Comparison of ENCODE assay signal across 23 cellular contexts in the genomic region with DNA sequence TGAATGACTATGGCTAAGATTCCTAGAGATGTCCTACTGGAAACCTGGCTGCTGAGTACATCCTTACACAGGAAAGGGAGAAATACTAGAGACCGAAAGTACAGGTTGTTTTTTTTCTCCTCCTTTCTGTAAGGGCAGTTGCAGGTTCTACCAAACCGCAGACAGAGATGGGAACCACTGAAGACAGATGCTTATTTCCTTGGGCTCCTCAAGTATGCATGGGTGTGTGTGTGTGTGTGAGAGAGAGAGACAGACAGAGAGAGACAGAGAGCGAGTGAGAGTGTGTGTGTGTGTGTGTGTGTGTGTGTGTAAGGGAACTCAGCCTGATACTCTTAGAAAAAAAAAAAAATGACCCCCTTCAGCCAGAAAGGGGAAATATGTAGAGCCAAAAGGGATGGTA. TPM values are rescaled to one million over a fixed set of nuclear protein-coding genes. Genes with fewer than 3 reads are reported as not detected.
DNase-seq lines count a peak whose midpoint lies in the region; ATAC-seq and TF ChIP-seq lines count a peak whose summit lies in the region.
"Had no signal": no experiment of that assay in that cellular context is flagged by ENCODE, and none has a peak within 500 bp of the region (broad histone marks: within the 10 kb centered on the region; RNA-seq: fewer than 3 reads in every experiment).

No MANE protein-coding gene starts in this region.

- H3K9me3 Mint-ChIP-seq in WTC11: no peaks in the 10 kb centered on the region
- H3K9me3 Mint-ChIP-seq in mesothelial cell of epicardium: peaks cover 6% of the 10 kb centered on the region
- H3K9me3 Mint-ChIP-seq in stimulated activated memory B cell treated with anti-CD40 and anti-IgM and Interleukin-4, amounts not matched to agents 10 μg/mL and 1 μg/mL and 100 μg/mL, for 72 hours: no peaks in the 10 kb centered on the region
- H3K9me3 Mint-ChIP-seq: HFFc6 had no signal

- no peaks in the 10 kb centered on the region for H3K27me3 ChIP-seq in cardiac muscle cell
- H3K27me3 ChIP-seq: BLaER1 treated with 17β-estradiol and CSF1 and Interleukin-3, amounts not matched to agents 10 nM and 100 nM; SJCRH30 had no signal

- no peak overlapping the region for H3K4me3 Mint-ChIP-seq in WTC11
- H3K4me3 Mint-ChIP-seq in mesothelial cell of epicardium: no peak overlapping the region
- H3K4me3 Mint-ChIP-seq in stimulated activated memory B cell treated with anti-CD40 and anti-IgM and Interleukin-4, amounts not matched to agents 10 μg/mL and 1 μg/mL and 100 μg/mL, for 72 hours: no peak overlapping the region
- H3K4me3 Mint-ChIP-seq: HFFc6 had no signal

- H3K27ac Mint-ChIP-seq in WTC11: peak overlapping the region; percentile 39; the same call in 1 of the 2 replicates
- peak overlapping the region; percentile 2 for H3K27ac Mint-ChIP-seq in mesothelial cell of epicardium
- peak overlapping the region; percentile 30 for H3K27ac Mint-ChIP-seq in stimulated activated memory B cell treated with anti-CD40 and anti-IgM and Interleukin-4, amounts not matched to agents 10 μg/mL and 1 μg/mL and 100 μg/mL, for 72 hours
- H3K27ac Mint-ChIP-seq: HFFc6 had no signal

- ATAC-seq in WTC11 (no peak), GM21576 (IDR thresholded peaks at IDR 0.05; ENCODE audit: unreplicated experiment) (no peak)
- ATAC-seq in stimulated activated memory B cell treated with anti-CD40 and anti-IgM and Interleukin-4, amounts not matched to agents 10 μg/mL and 1 μg/mL and 100 μg/mL, for 72 hours: no peak
- ATAC-seq: HepG2 had no signal

- no peak overlapping the region for H3K4me3 ChIP-seq in cardiac muscle cell
- H3K4me3 ChIP-seq: BLaER1 treated with 17β-estradiol and CSF1 and Interleukin-3, amounts not matched to agents 10 nM and 100 nM; SJCRH30 had no signal

- H3K4me1 Mint-ChIP-seq in WTC11 (no peaks in the 10 kb centered on the region), mesothelial cell of epicardium (no peaks in the 10 kb centered on the region)
- H3K4me1 Mint-ChIP-seq in stimulated activated memory B cell treated with anti-CD40 and anti-IgM and Interleukin-4, amounts not matched to agents 10 μg/mL and 1 μg/mL and 100 μg/mL, for 72 hours: peaks cover 11% of the 10 kb centered on the region

- no peaks in the 10 kb centered on the region for H3K36me3 ChIP-seq in cardiac muscle cell

- POLR2A ChIA-PET in WTC11 (lab: Charles Lee): no interaction called here
- POLR2A ChIA-PET in GM10248 (lab: Yijun Ruan, JAX): no interaction called here

- no peak for DNase-seq in cardiac muscle cell (ENCODE audit: low read depth in 1 of 2, low spot score in 1 of 2)
- no peak for DNase-seq in cardiac septum (ENCODE audit: low spot score)
- no peak for DNase-seq in WTC11 (ENCODE audit: low spot score)
- DNase-seq in mesothelial cell of epicardium (ENCODE audit: low spot score in 2 of 2, unreplicated experiment in 2 of 2): no peak
- no peak for DNase-seq in globus pallidus (ENCODE audit: low spot score)
- no peak for DNase-seq in GM10248 (ENCODE audit: extremely low spot score)
- DNase-seq: 8988T; Caco-2; CD4-positive, alpha-beta memory T cell; DMS 273 treated with DMSO at 0.1 percent for 48 hours; HFFc6; NCI-H1105 treated with DMSO at 0.1 percent for 48 hours; NCI-H2029 treated with DMSO at 0.1 percent for 48 hours; NCI-H226; NCI-H524; NCI-H774; SJCRH30 had no signal

- peak overlapping the region; percentile 40 for H3K27ac ChIP-seq in cardiac muscle cell
- H3K27ac ChIP-seq: BLaER1 treated with 17β-estradiol and CSF1 and Interleukin-3, amounts not matched to agents 10 nM and 100 nM; HL-60; KMS-11; SJCRH30 had no signal

- H3K36me3 Mint-ChIP-seq in WTC11 (no peaks in the 10 kb centered on the region), mesothelial cell of epicardium (peaks cover 18% of the 10 kb centered on the region)
- H3K36me3 Mint-ChIP-seq in stimulated activated memory B cell treated with anti-CD40 and anti-IgM and Interleukin-4, amounts not matched to agents 10 μg/mL and 1 μg/mL and 100 μg/mL, for 72 hours: peaks cover 21% of the 10 kb centered on the region

- intact Hi-C loops in cardiac septum (cut with DNase I): no loop called here

- H3K4me1 ChIP-seq in cardiac muscle cell (ENCODE audit: low read depth): no peaks in the 10 kb centered on the region
- H3K4me1 ChIP-seq: BLaER1 treated with 17β-estradiol and CSF1 and Interleukin-3, amounts not matched to agents 10 nM and 100 nM; Caco-2; SJCRH30 had no signal

- no peaks in the 10 kb centered on the region for H3K27me3 Mint-ChIP-seq in WTC11 (ENCODE audit: low read depth)
- no peaks in the 10 kb centered on the region for H3K27me3 Mint-ChIP-seq in mesothelial cell of epicardium (ENCODE audit: low read depth)
- no peaks in the 10 kb centered on the region for H3K27me3 Mint-ChIP-seq in stimulated activated memory B cell treated with anti-CD40 and anti-IgM and Interleukin-4, amounts not matched to agents 10 μg/mL and 1 μg/mL and 100 μg/mL, for 72 hours
- H3K27me3 Mint-ChIP-seq: CD4-positive, alpha-beta memory T cell had no signal

- CTCF ChIA-PET in WTC11 (lab: Charles Lee) (interaction anchor here (2.1 kb wide), 1 partner anchor 169 kb away, joined by 8 read pairs; no protein-coding TSS in a partner anchor), GM10248 (lab: Yijun Ruan, JAX) (interaction anchor here (0.6 kb wide), 1 partner anchor 113 kb away, joined by 3 read pairs; no protein-coding TSS in a partner anchor)

- TF ChIP-seq CTCF in cardiac muscle cell (IDR thresholded peaks at IDR 0.05; ENCODE audit: low read depth, low read length) (no peak), WTC11 (IDR thresholded peaks at IDR 0.05) (no peak), mesothelial cell of epicardium (IDR thresholded peaks at IDR 0.05; ENCODE audit: unreplicated experiment) (no peak), GM10248 (IDR thresholded peaks at IDR 0.05; ENCODE audit: control extremely low read depth, extremely low read depth, low read depth, missing control alignments) (no peak)

- no peaks in the 10 kb centered on the region for H3K9me3 ChIP-seq in cardiac muscle cell (ENCODE audit: low read depth)
- H3K9me3 ChIP-seq: SJCRH30 had no signal

TF ChIP-seq in WTC11, 78 proteins besides CTCF, POLR2A, EP300 and RAD21 (continues in another document):
- TF ChIP-seq, protein P1, sequence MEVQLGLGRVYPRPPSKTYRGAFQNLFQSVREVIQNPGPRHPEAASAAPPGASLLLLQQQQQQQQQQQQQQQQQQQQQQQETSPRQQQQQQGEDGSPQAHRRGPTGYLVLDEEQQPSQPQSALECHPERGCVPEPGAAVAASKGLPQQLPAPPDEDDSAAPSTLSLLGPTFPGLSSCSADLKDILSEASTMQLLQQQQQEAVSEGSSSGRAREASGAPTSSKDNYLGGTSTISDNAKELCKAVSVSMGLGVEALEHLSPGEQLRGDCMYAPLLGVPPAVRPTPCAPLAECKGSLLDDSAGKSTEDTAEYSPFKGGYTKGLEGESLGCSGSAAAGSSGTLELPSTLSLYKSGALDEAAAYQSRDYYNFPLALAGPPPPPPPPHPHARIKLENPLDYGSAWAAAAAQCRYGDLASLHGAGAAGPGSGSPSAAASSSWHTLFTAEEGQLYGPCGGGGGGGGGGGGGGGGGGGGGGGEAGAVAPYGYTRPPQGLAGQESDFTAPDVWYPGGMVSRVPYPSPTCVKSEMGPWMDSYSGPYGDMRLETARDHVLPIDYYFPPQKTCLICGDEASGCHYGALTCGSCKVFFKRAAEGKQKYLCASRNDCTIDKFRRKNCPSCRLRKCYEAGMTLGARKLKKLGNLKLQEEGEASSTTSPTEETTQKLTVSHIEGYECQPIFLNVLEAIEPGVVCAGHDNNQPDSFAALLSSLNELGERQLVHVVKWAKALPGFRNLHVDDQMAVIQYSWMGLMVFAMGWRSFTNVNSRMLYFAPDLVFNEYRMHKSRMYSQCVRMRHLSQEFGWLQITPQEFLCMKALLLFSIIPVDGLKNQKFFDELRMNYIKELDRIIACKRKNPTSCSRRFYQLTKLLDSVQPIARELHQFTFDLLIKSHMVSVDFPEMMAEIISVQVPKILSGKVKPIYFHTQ (CRISPR knock-in tag; IDR thresholded peaks at IDR 0.05): no peak
- TF ChIP-seq, protein P2, sequence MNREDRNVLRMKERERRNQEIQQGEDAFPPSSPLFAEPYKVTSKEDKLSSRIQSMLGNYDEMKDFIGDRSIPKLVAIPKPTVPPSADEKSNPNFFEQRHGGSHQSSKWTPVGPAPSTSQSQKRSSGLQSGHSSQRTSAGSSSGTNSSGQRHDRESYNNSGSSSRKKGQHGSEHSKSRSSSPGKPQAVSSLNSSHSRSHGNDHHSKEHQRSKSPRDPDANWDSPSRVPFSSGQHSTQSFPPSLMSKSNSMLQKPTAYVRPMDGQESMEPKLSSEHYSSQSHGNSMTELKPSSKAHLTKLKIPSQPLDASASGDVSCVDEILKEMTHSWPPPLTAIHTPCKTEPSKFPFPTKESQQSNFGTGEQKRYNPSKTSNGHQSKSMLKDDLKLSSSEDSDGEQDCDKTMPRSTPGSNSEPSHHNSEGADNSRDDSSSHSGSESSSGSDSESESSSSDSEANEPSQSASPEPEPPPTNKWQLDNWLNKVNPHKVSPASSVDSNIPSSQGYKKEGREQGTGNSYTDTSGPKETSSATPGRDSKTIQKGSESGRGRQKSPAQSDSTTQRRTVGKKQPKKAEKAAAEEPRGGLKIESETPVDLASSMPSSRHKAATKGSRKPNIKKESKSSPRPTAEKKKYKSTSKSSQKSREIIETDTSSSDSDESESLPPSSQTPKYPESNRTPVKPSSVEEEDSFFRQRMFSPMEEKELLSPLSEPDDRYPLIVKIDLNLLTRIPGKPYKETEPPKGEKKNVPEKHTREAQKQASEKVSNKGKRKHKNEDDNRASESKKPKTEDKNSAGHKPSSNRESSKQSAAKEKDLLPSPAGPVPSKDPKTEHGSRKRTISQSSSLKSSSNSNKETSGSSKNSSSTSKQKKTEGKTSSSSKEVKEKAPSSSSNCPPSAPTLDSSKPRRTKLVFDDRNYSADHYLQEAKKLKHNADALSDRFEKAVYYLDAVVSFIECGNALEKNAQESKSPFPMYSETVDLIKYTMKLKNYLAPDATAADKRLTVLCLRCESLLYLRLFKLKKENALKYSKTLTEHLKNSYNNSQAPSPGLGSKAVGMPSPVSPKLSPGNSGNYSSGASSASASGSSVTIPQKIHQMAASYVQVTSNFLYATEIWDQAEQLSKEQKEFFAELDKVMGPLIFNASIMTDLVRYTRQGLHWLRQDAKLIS (CRISPR knock-in tag; IDR thresholded peaks at IDR 0.05; ENCODE audit: borderline replicate concordance): no peak
- TF ChIP-seq, protein P3, sequence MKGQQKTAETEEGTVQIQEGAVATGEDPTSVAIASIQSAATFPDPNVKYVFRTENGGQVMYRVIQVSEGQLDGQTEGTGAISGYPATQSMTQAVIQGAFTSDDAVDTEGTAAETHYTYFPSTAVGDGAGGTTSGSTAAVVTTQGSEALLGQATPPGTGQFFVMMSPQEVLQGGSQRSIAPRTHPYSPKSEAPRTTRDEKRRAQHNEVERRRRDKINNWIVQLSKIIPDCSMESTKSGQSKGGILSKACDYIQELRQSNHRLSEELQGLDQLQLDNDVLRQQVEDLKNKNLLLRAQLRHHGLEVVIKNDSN (CRISPR knock-in tag; IDR thresholded peaks at IDR 0.05): no peak
- TF ChIP-seq OVOL2 (CRISPR knock-in tag; IDR thresholded peaks at IDR 0.05; ENCODE audit: borderline replicate concordance) (no peak), ZNF423 (CRISPR knock-in tag; IDR thresholded peaks at IDR 0.05) (no peak)

RNA-seq across cellular contexts. Expression of a gene that starts 42.5 kb away (rescaled TPM):
- total RNA-seq in cardiac muscle cell (158 and 402 TPM in 2 replicates), cardiac septum (19.1 TPM), WTC11 (2021) (42.8 to 48.8 TPM (median 46.7 TPM) in 3 replicates), mesothelial cell of epicardium (80.9 to 95.4 TPM (median 94.5 TPM) in 3 replicates)
- polyA plus RNA-seq in cardiac muscle cell: 53.0 and 79.2 TPM in 2 replicates
